In the genomic region with DNA sequence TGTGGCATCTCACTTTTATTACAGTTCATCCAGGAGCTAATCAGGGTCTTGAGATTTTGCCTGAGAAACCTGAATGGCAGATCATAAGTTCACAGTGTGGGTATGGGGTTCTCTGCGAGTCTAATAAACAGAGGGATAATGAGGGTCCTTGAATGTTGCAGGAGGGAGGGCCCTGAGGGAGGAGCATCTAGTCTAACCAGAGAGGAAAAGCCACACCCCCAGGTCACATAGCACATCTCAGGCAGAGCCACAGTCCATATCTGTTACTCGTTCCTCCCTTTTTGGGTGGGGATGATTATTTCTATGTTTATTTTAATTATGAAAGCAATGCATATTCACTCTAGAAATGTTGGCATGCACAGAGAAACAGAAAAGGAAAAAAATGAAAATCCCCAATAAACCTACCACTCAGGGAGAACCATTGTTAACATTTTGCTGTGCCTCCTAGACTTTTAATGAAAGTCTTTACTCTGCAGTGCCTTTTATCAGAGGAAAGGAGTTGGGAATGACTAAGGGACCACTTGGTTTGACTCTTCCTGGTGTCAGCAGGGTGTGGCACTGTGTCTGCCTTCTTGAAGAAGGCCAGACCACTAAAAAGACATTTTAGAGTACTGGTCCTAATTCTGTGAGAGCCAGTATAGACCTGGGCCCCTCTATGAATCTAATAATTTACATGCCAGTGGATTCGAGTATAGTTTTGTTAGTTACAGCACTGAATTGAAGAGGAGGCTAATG, we compare ENCODE assay signal across 2 cellular contexts.
TF ChIP-seq lines count a peak whose summit lies in the region.

No MANE protein-coding gene starts in this region.

TF ChIP-seq in HCT116, 20 proteins besides CTCF, POLR2A, EP300 and RAD21:
- TF ChIP-seq SP1 (IDR thresholded peaks at IDR 0.05; ENCODE audit: low read depth) (no peak), JUND (IDR thresholded peaks at IDR 0.05) (no peak), TCF7L2 (IDR thresholded peaks at IDR 0.05; ENCODE audit: borderline replicate concordance, extremely low read depth, insufficient read depth, insufficient read length) (no peak), EZH2phosphoT487 (IDR thresholded peaks at IDR 0.05; ENCODE audit: borderline replicate concordance) (no peak), POLR2AphosphoS5 (IDR thresholded peaks at IDR 0.05; ENCODE audit: low read depth, low read length) (no peak), EZH2 (IDR thresholded peaks at IDR 0.05) (no peak), SIN3A (IDR thresholded peaks at IDR 0.05; ENCODE audit: low read depth) (no peak), ZFX (IDR thresholded peaks at IDR 0.05) (no peak), SRF (IDR thresholded peaks at IDR 0.05; ENCODE audit: low read depth) (no peak), ZNF274 (IDR thresholded peaks at IDR 0.05; ENCODE audit: low read depth, low read length) (no peak), CEBPB (IDR thresholded peaks at IDR 0.05; ENCODE audit: low read depth) (no peak), YY1 (IDR thresholded peaks at IDR 0.05; ENCODE audit: extremely low read depth, insufficient replicate concordance, low read depth, low read length) (no peak), EGR1 (IDR thresholded peaks at IDR 0.05; ENCODE audit: low read depth) (no peak), CBX3 (IDR thresholded peaks at IDR 0.05; ENCODE audit: low read depth) (no peak), FOSL1 (IDR thresholded peaks at IDR 0.05; ENCODE audit: low read depth) (no peak)
- TF ChIP-seq, protein P1, sequence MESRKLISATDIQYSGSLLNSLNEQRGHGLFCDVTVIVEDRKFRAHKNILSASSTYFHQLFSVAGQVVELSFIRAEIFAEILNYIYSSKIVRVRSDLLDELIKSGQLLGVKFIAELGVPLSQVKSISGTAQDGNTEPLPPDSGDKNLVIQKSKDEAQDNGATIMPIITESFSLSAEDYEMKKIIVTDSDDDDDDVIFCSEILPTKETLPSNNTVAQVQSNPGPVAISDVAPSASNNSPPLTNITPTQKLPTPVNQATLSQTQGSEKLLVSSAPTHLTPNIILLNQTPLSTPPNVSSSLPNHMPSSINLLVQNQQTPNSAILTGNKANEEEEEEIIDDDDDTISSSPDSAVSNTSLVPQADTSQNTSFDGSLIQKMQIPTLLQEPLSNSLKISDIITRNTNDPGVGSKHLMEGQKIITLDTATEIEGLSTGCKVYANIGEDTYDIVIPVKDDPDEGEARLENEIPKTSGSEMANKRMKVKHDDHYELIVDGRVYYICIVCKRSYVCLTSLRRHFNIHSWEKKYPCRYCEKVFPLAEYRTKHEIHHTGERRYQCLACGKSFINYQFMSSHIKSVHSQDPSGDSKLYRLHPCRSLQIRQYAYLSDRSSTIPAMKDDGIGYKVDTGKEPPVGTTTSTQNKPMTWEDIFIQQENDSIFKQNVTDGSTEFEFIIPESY (IDR thresholded peaks at IDR 0.05; ENCODE audit: extremely low read depth, insufficient replicate concordance, low read length): no peak
- TF ChIP-seq, protein P2, sequence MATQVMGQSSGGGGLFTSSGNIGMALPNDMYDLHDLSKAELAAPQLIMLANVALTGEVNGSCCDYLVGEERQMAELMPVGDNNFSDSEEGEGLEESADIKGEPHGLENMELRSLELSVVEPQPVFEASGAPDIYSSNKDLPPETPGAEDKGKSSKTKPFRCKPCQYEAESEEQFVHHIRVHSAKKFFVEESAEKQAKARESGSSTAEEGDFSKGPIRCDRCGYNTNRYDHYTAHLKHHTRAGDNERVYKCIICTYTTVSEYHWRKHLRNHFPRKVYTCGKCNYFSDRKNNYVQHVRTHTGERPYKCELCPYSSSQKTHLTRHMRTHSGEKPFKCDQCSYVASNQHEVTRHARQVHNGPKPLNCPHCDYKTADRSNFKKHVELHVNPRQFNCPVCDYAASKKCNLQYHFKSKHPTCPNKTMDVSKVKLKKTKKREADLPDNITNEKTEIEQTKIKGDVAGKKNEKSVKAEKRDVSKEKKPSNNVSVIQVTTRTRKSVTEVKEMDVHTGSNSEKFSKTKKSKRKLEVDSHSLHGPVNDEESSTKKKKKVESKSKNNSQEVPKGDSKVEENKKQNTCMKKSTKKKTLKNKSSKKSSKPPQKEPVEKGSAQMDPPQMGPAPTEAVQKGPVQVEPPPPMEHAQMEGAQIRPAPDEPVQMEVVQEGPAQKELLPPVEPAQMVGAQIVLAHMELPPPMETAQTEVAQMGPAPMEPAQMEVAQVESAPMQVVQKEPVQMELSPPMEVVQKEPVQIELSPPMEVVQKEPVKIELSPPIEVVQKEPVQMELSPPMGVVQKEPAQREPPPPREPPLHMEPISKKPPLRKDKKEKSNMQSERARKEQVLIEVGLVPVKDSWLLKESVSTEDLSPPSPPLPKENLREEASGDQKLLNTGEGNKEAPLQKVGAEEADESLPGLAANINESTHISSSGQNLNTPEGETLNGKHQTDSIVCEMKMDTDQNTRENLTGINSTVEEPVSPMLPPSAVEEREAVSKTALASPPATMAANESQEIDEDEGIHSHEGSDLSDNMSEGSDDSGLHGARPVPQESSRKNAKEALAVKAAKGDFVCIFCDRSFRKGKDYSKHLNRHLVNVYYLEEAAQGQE (IDR thresholded peaks at IDR 0.05; ENCODE audit: low read depth): no peak
- TF ChIP-seq, protein P3, sequence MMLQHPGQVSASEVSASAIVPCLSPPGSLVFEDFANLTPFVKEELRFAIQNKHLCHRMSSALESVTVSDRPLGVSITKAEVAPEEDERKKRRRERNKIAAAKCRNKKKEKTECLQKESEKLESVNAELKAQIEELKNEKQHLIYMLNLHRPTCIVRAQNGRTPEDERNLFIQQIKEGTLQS (IDR thresholded peaks at IDR 0.05): no peak
- TF ChIP-seq, protein P4, sequence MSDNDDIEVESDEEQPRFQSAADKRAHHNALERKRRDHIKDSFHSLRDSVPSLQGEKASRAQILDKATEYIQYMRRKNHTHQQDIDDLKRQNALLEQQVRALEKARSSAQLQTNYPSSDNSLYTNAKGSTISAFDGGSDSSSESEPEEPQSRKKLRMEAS (IDR thresholded peaks at IDR 0.05): no peak

TF ChIP-seq in H1, 55 proteins besides CTCF, POLR2A, EP300 and RAD21:
- no peak for TF ChIP-seq KDM1A (IDR thresholded peaks at IDR 0.05; ENCODE audit: borderline replicate concordance, low read length)
- no peak for TF ChIP-seq SAP30 (IDR thresholded peaks at IDR 0.05; ENCODE audit: insufficient read depth, insufficient replicate concordance, low read length)
- TF ChIP-seq, protein P5, sequence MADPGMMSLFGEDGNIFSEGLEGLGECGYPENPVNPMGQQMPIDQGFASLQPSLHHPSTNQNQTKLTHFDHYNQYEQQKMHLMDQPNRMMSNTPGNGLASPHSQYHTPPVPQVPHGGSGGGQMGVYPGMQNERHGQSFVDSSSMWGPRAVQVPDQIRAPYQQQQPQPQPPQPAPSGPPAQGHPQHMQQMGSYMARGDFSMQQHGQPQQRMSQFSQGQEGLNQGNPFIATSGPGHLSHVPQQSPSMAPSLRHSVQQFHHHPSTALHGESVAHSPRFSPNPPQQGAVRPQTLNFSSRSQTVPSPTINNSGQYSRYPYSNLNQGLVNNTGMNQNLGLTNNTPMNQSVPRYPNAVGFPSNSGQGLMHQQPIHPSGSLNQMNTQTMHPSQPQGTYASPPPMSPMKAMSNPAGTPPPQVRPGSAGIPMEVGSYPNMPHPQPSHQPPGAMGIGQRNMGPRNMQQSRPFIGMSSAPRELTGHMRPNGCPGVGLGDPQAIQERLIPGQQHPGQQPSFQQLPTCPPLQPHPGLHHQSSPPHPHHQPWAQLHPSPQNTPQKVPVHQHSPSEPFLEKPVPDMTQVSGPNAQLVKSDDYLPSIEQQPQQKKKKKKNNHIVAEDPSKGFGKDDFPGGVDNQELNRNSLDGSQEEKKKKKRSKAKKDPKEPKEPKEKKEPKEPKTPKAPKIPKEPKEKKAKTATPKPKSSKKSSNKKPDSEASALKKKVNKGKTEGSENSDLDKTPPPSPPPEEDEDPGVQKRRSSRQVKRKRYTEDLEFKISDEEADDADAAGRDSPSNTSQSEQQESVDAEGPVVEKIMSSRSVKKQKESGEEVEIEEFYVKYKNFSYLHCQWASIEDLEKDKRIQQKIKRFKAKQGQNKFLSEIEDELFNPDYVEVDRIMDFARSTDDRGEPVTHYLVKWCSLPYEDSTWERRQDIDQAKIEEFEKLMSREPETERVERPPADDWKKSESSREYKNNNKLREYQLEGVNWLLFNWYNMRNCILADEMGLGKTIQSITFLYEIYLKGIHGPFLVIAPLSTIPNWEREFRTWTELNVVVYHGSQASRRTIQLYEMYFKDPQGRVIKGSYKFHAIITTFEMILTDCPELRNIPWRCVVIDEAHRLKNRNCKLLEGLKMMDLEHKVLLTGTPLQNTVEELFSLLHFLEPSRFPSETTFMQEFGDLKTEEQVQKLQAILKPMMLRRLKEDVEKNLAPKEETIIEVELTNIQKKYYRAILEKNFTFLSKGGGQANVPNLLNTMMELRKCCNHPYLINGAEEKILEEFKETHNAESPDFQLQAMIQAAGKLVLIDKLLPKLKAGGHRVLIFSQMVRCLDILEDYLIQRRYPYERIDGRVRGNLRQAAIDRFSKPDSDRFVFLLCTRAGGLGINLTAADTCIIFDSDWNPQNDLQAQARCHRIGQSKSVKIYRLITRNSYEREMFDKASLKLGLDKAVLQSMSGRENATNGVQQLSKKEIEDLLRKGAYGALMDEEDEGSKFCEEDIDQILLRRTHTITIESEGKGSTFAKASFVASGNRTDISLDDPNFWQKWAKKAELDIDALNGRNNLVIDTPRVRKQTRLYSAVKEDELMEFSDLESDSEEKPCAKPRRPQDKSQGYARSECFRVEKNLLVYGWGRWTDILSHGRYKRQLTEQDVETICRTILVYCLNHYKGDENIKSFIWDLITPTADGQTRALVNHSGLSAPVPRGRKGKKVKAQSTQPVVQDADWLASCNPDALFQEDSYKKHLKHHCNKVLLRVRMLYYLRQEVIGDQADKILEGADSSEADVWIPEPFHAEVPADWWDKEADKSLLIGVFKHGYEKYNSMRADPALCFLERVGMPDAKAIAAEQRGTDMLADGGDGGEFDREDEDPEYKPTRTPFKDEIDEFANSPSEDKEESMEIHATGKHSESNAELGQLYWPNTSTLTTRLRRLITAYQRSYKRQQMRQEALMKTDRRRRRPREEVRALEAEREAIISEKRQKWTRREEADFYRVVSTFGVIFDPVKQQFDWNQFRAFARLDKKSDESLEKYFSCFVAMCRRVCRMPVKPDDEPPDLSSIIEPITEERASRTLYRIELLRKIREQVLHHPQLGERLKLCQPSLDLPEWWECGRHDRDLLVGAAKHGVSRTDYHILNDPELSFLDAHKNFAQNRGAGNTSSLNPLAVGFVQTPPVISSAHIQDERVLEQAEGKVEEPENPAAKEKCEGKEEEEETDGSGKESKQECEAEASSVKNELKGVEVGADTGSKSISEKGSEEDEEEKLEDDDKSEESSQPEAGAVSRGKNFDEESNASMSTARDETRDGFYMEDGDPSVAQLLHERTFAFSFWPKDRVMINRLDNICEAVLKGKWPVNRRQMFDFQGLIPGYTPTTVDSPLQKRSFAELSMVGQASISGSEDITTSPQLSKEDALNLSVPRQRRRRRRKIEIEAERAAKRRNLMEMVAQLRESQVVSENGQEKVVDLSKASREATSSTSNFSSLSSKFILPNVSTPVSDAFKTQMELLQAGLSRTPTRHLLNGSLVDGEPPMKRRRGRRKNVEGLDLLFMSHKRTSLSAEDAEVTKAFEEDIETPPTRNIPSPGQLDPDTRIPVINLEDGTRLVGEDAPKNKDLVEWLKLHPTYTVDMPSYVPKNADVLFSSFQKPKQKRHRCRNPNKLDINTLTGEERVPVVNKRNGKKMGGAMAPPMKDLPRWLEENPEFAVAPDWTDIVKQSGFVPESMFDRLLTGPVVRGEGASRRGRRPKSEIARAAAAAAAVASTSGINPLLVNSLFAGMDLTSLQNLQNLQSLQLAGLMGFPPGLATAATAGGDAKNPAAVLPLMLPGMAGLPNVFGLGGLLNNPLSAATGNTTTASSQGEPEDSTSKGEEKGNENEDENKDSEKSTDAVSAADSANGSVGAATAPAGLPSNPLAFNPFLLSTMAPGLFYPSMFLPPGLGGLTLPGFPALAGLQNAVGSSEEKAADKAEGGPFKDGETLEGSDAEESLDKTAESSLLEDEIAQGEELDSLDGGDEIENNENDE (IDR thresholded peaks at IDR 0.05; ENCODE audit: insufficient replicate concordance, low read length): no peak
- no peak for TF ChIP-seq CREB1 (IDR thresholded peaks at IDR 0.05)
- no peak for TF ChIP-seq SUZ12 (IDR thresholded peaks at IDR 0.05; ENCODE audit: low read length)
- TF ChIP-seq SRF (IDR thresholded peaks at IDR 0.05; ENCODE audit: low read depth, low read length): no peak
- TF ChIP-seq RNF2 (IDR thresholded peaks at IDR 0.05; ENCODE audit: borderline replicate concordance, low read depth, low read length, missing control alignments, poor library complexity, severe bottlenecking): no peak
- TF ChIP-seq SIX5 (IDR thresholded peaks at IDR 0.05; ENCODE audit: low read depth, low read length): no peak
- no peak for TF ChIP-seq ZNF274 (IDR thresholded peaks at IDR 0.05; ENCODE audit: borderline replicate concordance, extremely low read depth, low read length)
